8 cellular contexts compared by ENCODE assay signal in genomic region chr17:47099451-47099986, GRCh38.
A peak's percentile ranks its signal among the peaks of the same experiment; 100 is the strongest.
DNase-seq lines count a peak whose midpoint lies in the region; ATAC-seq lines count a peak whose summit lies in the region.

No MANE protein-coding gene starts in this region.

- no peaks in the 10 kb centered on the region for H3K9me3 ChIP-seq in right cardiac atrium (ENCODE audit: control insufficient read depth, low read length)

- peak; percentile 35 for ATAC-seq in GM18502 (IDR thresholded peaks at IDR 0.05; ENCODE audit: poor library complexity, unreplicated experiment)
- ATAC-seq in HG02885 (IDR thresholded peaks at IDR 0.05; ENCODE audit: poor library complexity, unreplicated experiment): peak; percentile 19
- no peak for ATAC-seq in right cardiac atrium
- peak; percentile 42 for ATAC-seq in stimulated activated effector memory CD8-positive, alpha-beta T cell treated with anti-CD3 and anti-CD28 coated beads, Interleukin-12 subunit alpha, Interleukin-12 subunit beta, amount 100 ng/mL, for 72 hours

- peak; percentile 5 to 7 for DNase-seq in activated CD4-positive, alpha-beta T cell treated with anti-CD3 and anti-CD28 coated beads, Interleukin-2, amount 50 U/mL, for 48 hours
- peak in 1 of 3 donors; percentile 48 for DNase-seq in right cardiac atrium
- DNase-seq in stimulated activated effector memory CD8-positive, alpha-beta T cell treated with anti-CD3 and anti-CD28 coated beads, Interleukin-12 subunit alpha, Interleukin-12 subunit beta, amount 100 ng/mL, for 72 hours (ENCODE audit: low spot score in 2 of 2): no peak
- no peak for DNase-seq in COLO829 (ENCODE audit: low spot score)
- no peak for DNase-seq in KG1 (lab: John Stamatoyannopoulos, UW)
- DNase-seq in LoVo (ENCODE audit: low spot score): no peak

- WGBS in right cardiac atrium: 8% methylated on average over 22 of the region's 22 CpGs

- no peak overlapping the region for H3K27ac ChIP-seq in right cardiac atrium (ENCODE audit: low read length)

- H3K27me3 ChIP-seq in right cardiac atrium (ENCODE audit: control insufficient read depth, insufficient read depth): no peaks in the 10 kb centered on the region

- H3K4me3 ChIP-seq in right cardiac atrium (ENCODE audit: low read length): peak overlapping the region; percentile 72

- no peaks in the 10 kb centered on the region for H3K9me3 Mint-ChIP-seq in stimulated activated effector memory CD8-positive, alpha-beta T cell treated with anti-CD3 and anti-CD28 coated beads, Interleukin-12 subunit alpha, Interleukin-12 subunit beta, amount 100 ng/mL, for 72 hours

- peaks cover 13% of the 10 kb centered on the region for H3K4me1 Mint-ChIP-seq in stimulated activated effector memory CD8-positive, alpha-beta T cell treated with anti-CD3 and anti-CD28 coated beads, Interleukin-12 subunit alpha, Interleukin-12 subunit beta, amount 100 ng/mL, for 72 hours

- peaks cover 27% of the 10 kb centered on the region for H3K36me3 Mint-ChIP-seq in stimulated activated effector memory CD8-positive, alpha-beta T cell treated with anti-CD3 and anti-CD28 coated beads, Interleukin-12 subunit alpha, Interleukin-12 subunit beta, amount 100 ng/mL, for 72 hours

- H3K27ac Mint-ChIP-seq in stimulated activated effector memory CD8-positive, alpha-beta T cell treated with anti-CD3 and anti-CD28 coated beads, Interleukin-12 subunit alpha, Interleukin-12 subunit beta, amount 100 ng/mL, for 72 hours: peak overlapping the region; percentile 98

- peak overlapping the region; percentile 96 for H3K4me3 Mint-ChIP-seq in stimulated activated effector memory CD8-positive, alpha-beta T cell treated with anti-CD3 and anti-CD28 coated beads, Interleukin-12 subunit alpha, Interleukin-12 subunit beta, amount 100 ng/mL, for 72 hours

- intact Hi-C loops in right cardiac atrium (cut with DNase I): no loop called here

- H3K4me1 ChIP-seq in right cardiac atrium (ENCODE audit: control insufficient read depth, insufficient read depth, low read length): no peaks in the 10 kb centered on the region

Comparison
In these comparisons a context has a peak if more than half of its experiments do, and no peak if none do; other contexts are left out.
1. ATAC-seq: peak in GM18502 (single experiment), HG02885 (single experiment) and stimulated activated effector memory CD8-positive, alpha-beta T cell treated with anti-CD3 and anti-CD28 coated beads, Interleukin-12 subunit alpha, Interleukin-12 subunit beta, amount 100 ng/mL, for 72 hours (single experiment); none in right cardiac atrium (0 of 2).
2. DNase-seq: peak in activated CD4-positive, alpha-beta T cell treated with anti-CD3 and anti-CD28 coated beads, Interleukin-2, amount 50 U/mL, for 48 hours (2 of 2); none in stimulated activated effector memory CD8-positive, alpha-beta T cell treated with anti-CD3 and anti-CD28 coated beads, Interleukin-12 subunit alpha, Interleukin-12 subunit beta, amount 100 ng/mL, for 72 hours (0 of 2), COLO829 (single experiment), KG1 (single experiment) and LoVo (single experiment).